24 cellular contexts compared by ENCODE assay signal in genomic region chr10:71067098-71067760, GRCh38.
DNase-seq lines count a peak whose midpoint lies in the region; ATAC-seq, FAIRE-seq and TF ChIP-seq lines count a peak whose summit lies in the region.
"Had no signal": no experiment of that assay in that cellular context is flagged by ENCODE, and none has a peak within 500 bp of the region (broad histone marks: within the 10 kb centered on the region; RNA-seq: fewer than 3 reads in every experiment).

No MANE protein-coding gene starts in this region.

- H4K20me1 ChIP-seq in H1 (replicated peaks in 1 of 2; ENCODE audit: control insufficient read depth in 1 of 2, insufficient read depth in 2 of 2, low read length in 2 of 2), result no peaks in the 10 kb centered on the region

- no peak overlapping the region for H3K14ac ChIP-seq in H1 (ENCODE audit: insufficient read length)

- no peaks in the 10 kb centered on the region for H3K9me3 Mint-ChIP-seq in effector memory CD8-positive, alpha-beta T cell
- H3K9me3 Mint-ChIP-seq: activated CD4-positive, alpha-beta memory T cell treated with anti-CD3 and anti-CD28 coated beads, Interleukin-2, amount 10 ng/mL, durations not matched to agents 7 days and 5 days; naive B cell; stimulated activated naive CD8-positive, alpha-beta T cell treated with anti-CD3 and anti-CD28 coated beads, Interleukin-15, amount 100 ng/mL, for 72 hours had no signal

- no peak overlapping the region for H2BK5ac ChIP-seq in H1 (ENCODE audit: low read depth, low read length)

- H3K18ac ChIP-seq in H1 (ENCODE audit: extremely low read depth, low read length), result no peak overlapping the region

- H3K27me3 Mint-ChIP-seq in effector memory CD8-positive, alpha-beta T cell, result peaks cover 14 to 31% of the 10 kb centered on the region in 2 donors
- H3K27me3 Mint-ChIP-seq: activated CD4-positive, alpha-beta memory T cell treated with anti-CD3 and anti-CD28 coated beads, Interleukin-2, amount 10 ng/mL, durations not matched to agents 7 days and 5 days had no signal

- H4K8ac ChIP-seq in H1 (ENCODE audit: extremely low read depth, insufficient read depth, low read length), result no peak overlapping the region; the same call in 1 of the 2 replicates

- no peak overlapping the region for H3K4ac ChIP-seq in H1 (replicated peaks; ENCODE audit: insufficient read length, low read depth, low read length)

- no peak overlapping the region for H4K91ac ChIP-seq in H1 (replicated peaks; ENCODE audit: insufficient read length, low read length)

- H2AK5ac ChIP-seq in H1 (ENCODE audit: low read depth, low read length), result no peak overlapping the region

- H3K4me2 ChIP-seq in H1 (ENCODE audit: insufficient read depth in 1 of 2, low read depth in 2 of 2, low read length in 2 of 2), result no peak overlapping the region

- no peak overlapping the region for H2BK20ac ChIP-seq in H1 (ENCODE audit: low read length)

- no peaks in the 10 kb centered on the region; a peak in 1 of 7 replicates for H3K27me3 ChIP-seq in H1 (replicated peaks in 1 of 4; ENCODE audit: control insufficient read depth in 3 of 4, extremely low read depth in 1 of 4, insufficient read depth in 3 of 4, low read length in 3 of 4)
- H3K27me3 ChIP-seq: breast epithelium, transverse colon had no signal

- no peak overlapping the region for H2AFZ ChIP-seq in H1 (ENCODE audit: low read length)

- no peak for TF ChIP-seq CTCF in H1 (IDR thresholded peaks at IDR 0.05; ENCODE audit: control extremely low read depth in 1 of 3, insufficient read depth in 1 of 3, low read depth in 1 of 3, low read length in 3 of 3)

- TF ChIP-seq POLR2A in H1 (IDR thresholded peaks at IDR 0.05; ENCODE audit: control extremely low read depth in 1 of 2, low read depth in 2 of 2, low read length in 2 of 2), result no peak

- H2BK15ac ChIP-seq in H1 (ENCODE audit: low read length), result no peak overlapping the region

- H3K4me3 Mint-ChIP-seq in effector memory CD8-positive, alpha-beta T cell, result no peak overlapping the region
- H3K4me3 Mint-ChIP-seq: activated CD4-positive, alpha-beta memory T cell treated with anti-CD3 and anti-CD28 coated beads, Interleukin-2, amount 10 ng/mL, durations not matched to agents 7 days and 5 days; naive B cell; stimulated activated naive CD8-positive, alpha-beta T cell treated with anti-CD3 and anti-CD28 coated beads, Interleukin-15, amount 100 ng/mL, for 72 hours had no signal

- TF ChIP-seq EP300 in H1 (IDR thresholded peaks at IDR 0.05; ENCODE audit: borderline replicate concordance in 1 of 2, low read depth in 2 of 2, low read length in 2 of 2), result no peak

- H3K79me1 ChIP-seq in H1 (ENCODE audit: low read depth, low read length), result no peaks in the 10 kb centered on the region

- no peak overlapping the region for H3K27ac ChIP-seq in H1 (ENCODE audit: low read depth, low read length)
- H3K27ac ChIP-seq: 22Rv1, gastroesophageal sphincter, transverse colon had no signal

- DNase-seq in DMS79 treated with DMSO at 0.1 percent for 48 hours (lab: John Stamatoyannopoulos, UW), result peak; percentile 4
- DNase-seq in DMS79 (lab: John Stamatoyannopoulos, UW), result no peak
- peak; percentile 35 for DNase-seq in Ammon's horn (ENCODE audit: low spot score)
- peak; percentile 11 for DNase-seq in NCI-H69 (lab: John Stamatoyannopoulos, UW)
- no peak for DNase-seq in H1 (ENCODE audit: low read depth in 1 of 2, low spot score in 2 of 2)
- no peak for DNase-seq in T-helper 2 cell
- DNase-seq in left lobe of liver (ENCODE audit: low spot score), result no peak
- no peak for DNase-seq in effector memory CD8-positive, alpha-beta T cell
- DNase-seq: activated CD4-positive, alpha-beta memory T cell treated with anti-CD3 and anti-CD28 coated beads, Interleukin-2, amount 10 ng/mL, durations not matched to agents 7 days and 5 days; activated gamma-delta T cell; cortex of kidney; Karpas-422; kidney glomerular epithelial cell; naive B cell; NCI-H226; stimulated activated CD4-positive, alpha-beta T cell treated with anti-CD3 and anti-CD28 coated beads, Interleukin-12 subunit alpha, Interleukin-12 subunit beta, amount 100 ng/mL, for 4 hours; stimulated activated naive CD8-positive, alpha-beta T cell treated with anti-CD3 and anti-CD28 coated beads, Interleukin-15, amount 100 ng/mL, for 72 hours; T-helper 9 cell; transverse colon had no signal

- H3K23ac ChIP-seq in H1 (ENCODE audit: insufficient read length), result no peak overlapping the region

- no peaks in the 10 kb centered on the region for H3K9me3 ChIP-seq in H1 (ENCODE audit: insufficient read depth in 2 of 2, low read depth in 1 of 2, low read length in 1 of 2)
- H3K9me3 ChIP-seq: breast epithelium, gastroesophageal sphincter, transverse colon had no signal

- 88% methylated on average over 19 of the region's 19 CpGs; no CpG with 5 or more reads in 1 of the 2 experiments for WGBS in H1 (ENCODE audit: extremely low coverage in 1 of 2, insufficient coverage in 1 of 2, insufficient read length in 1 of 2, insufficient replicate concordance in 2 of 2, low coverage in 1 of 2, low lambda C conversion rate in 2 of 2, missing lambda C conversion rate in 1 of 2), 2 experiments

- H3K79me2 ChIP-seq in H1 (ENCODE audit: control insufficient read depth in 1 of 2, insufficient read depth in 2 of 2, low read length in 2 of 2), result no peaks in the 10 kb centered on the region

- no peak overlapping the region for H3K4me3 ChIP-seq in H1 (ENCODE audit: extremely low read depth in 1 of 4, insufficient read depth in 2 of 4, low read depth in 3 of 4, low read length in 4 of 4)
- H3K4me3 ChIP-seq: breast epithelium, gastroesophageal sphincter, transverse colon had no signal

- no peak for ATAC-seq in left lobe of liver
- no peak for ATAC-seq in effector memory CD8-positive, alpha-beta T cell (replicated peaks)
- ATAC-seq: activated CD4-positive, CD25-positive, alpha-beta regulatory T cell treated with anti-CD3 and anti-CD28 coated beads, Interleukin-2, amount 50 U/mL, for 24 hours; gastroesophageal sphincter; Panc1; stimulated activated naive CD8-positive, alpha-beta T cell treated with anti-CD3 and anti-CD28 coated beads, Interleukin-15, amount 100 ng/mL, for 72 hours had no signal

- no peak overlapping the region for H3K9ac ChIP-seq in H1 (replicated peaks in 1 of 4; ENCODE audit: extremely low read depth in 1 of 4, low read depth in 3 of 4, low read length in 3 of 4)

- no peak for TF ChIP-seq RAD21 in H1 (IDR thresholded peaks at IDR 0.05 in 1 of 2, conservative IDR thresholded peaks at IDR 0.05 in 1 of 2; ENCODE audit: low read depth in 2 of 2, low read length in 2 of 2)

- H3K23me2 ChIP-seq in H1 (ENCODE audit: low read depth, low read length), result no peaks in the 10 kb centered on the region

- 0 out of 2 replicates have a peak overlapping the region, but pooled peaks have one; percentile 3 for H2BK12ac ChIP-seq in H1 (ENCODE audit: low read depth, low read length)

- no peaks in the 10 kb centered on the region for H3K4me1 Mint-ChIP-seq in effector memory CD8-positive, alpha-beta T cell (ENCODE audit: low read depth in 2 of 2)
- H3K4me1 Mint-ChIP-seq: activated CD4-positive, alpha-beta memory T cell treated with anti-CD3 and anti-CD28 coated beads, Interleukin-2, amount 10 ng/mL, durations not matched to agents 7 days and 5 days; naive B cell; stimulated activated naive CD8-positive, alpha-beta T cell treated with anti-CD3 and anti-CD28 coated beads, Interleukin-15, amount 100 ng/mL, for 72 hours had no signal

- no peak for FAIRE-seq in H1 (lab: Jason Lieb, UNC)

- CTCF ChIA-PET in H1 (lab: Charles Lee; ENCODE audit: partially characterized antibody), result interaction anchor here (0.8 to 2.1 kb wide), 6 partner anchors 26 to 164 kb away, joined by 3 to 9 read pairs (median 3); no protein-coding TSS in a partner anchor

- H3K36me3 ChIP-seq in H1 (ENCODE audit: control insufficient read depth in 2 of 4, insufficient read depth in 4 of 4, low read length in 3 of 4), result no peaks in the 10 kb centered on the region
- H3K36me3 ChIP-seq: breast epithelium, gastroesophageal sphincter, transverse colon had no signal

- no peak overlapping the region for H3K56ac ChIP-seq in H1 (replicated peaks; ENCODE audit: insufficient read length, low read depth, low read length)

- H4K5ac ChIP-seq in H1 (ENCODE audit: insufficient read length, low read depth, low read length), result no peak overlapping the region

- no peak overlapping the region for H3K27ac Mint-ChIP-seq in effector memory CD8-positive, alpha-beta T cell
- H3K27ac Mint-ChIP-seq: activated CD4-positive, alpha-beta memory T cell treated with anti-CD3 and anti-CD28 coated beads, Interleukin-2, amount 10 ng/mL, durations not matched to agents 7 days and 5 days; naive B cell; stimulated activated naive CD8-positive, alpha-beta T cell treated with anti-CD3 and anti-CD28 coated beads, Interleukin-15, amount 100 ng/mL, for 72 hours had no signal

- H3K4me1 ChIP-seq in H1 (replicated peaks in 1 of 4; ENCODE audit: control insufficient read depth in 3 of 4, insufficient read depth in 4 of 4, low read length in 3 of 4), result peaks cover 0 to 9% (median 3%) of the 10 kb centered on the region in 4 experiments; a peak in 5 of 7 replicates
- H3K4me1 ChIP-seq: breast epithelium, transverse colon had no signal

- POLR2A ChIA-PET in H1 (lab: Charles Lee; ENCODE audit: partially characterized antibody), result no interaction called here

- no peaks in the 10 kb centered on the region for H3K36me3 Mint-ChIP-seq in effector memory CD8-positive, alpha-beta T cell (ENCODE audit: insufficient read depth)
- H3K36me3 Mint-ChIP-seq: naive B cell had no signal

- no peak overlapping the region for H2BK120ac ChIP-seq in H1 (replicated peaks; ENCODE audit: low read depth, low read length)

TF ChIP-seq in H1, 55 proteins besides CTCF, POLR2A, EP300 and RAD21 (continues in another document):
- TF ChIP-seq SUZ12 (IDR thresholded peaks at IDR 0.05; ENCODE audit: low read length), result no peak
- TF ChIP-seq SP1 (IDR thresholded peaks at IDR 0.05; ENCODE audit: low read depth, low read length), result no peak
- TF ChIP-seq PHF8 (conservative IDR thresholded peaks at IDR 0.05; ENCODE audit: low read depth, low read length), result no peak
- TF ChIP-seq SIRT6 (IDR thresholded peaks at IDR 0.05; ENCODE audit: low read length), result no peak
- no peak for TF ChIP-seq RNF2 (IDR thresholded peaks at IDR 0.05; ENCODE audit: borderline replicate concordance, low read depth, low read length, missing control alignments, poor library complexity, severe bottlenecking)
- TF ChIP-seq JUN (IDR thresholded peaks at IDR 0.05; ENCODE audit: low read depth, low read length), result no peak
- TF ChIP-seq RBBP5 (IDR thresholded peaks at IDR 0.05; ENCODE audit: borderline replicate concordance, low read depth, low read length), result no peak
- no peak for TF ChIP-seq POU5F1 (IDR thresholded peaks at IDR 0.05; ENCODE audit: low read depth, low read length)
- TF ChIP-seq SP4 (IDR thresholded peaks at IDR 0.05; ENCODE audit: low read length), result no peak
- TF ChIP-seq ZNF274 (IDR thresholded peaks at IDR 0.05; ENCODE audit: borderline replicate concordance, extremely low read depth, low read length), result no peak
- no peak for TF ChIP-seq SP2 (IDR thresholded peaks at IDR 0.05; ENCODE audit: low read length)
- no peak for TF ChIP-seq BCL11A (IDR thresholded peaks at IDR 0.05; ENCODE audit: low read depth in 2 of 2, low read length in 2 of 2)
- TF ChIP-seq MAFK (IDR thresholded peaks at IDR 0.05; ENCODE audit: low read depth, low read length), result no peak
- TF ChIP-seq TAF7 (optimal IDR thresholded peaks at IDR 0.05; ENCODE audit: borderline replicate concordance, low read depth, low read length), result no peak

Comparison
In these comparisons a context has a peak if more than half of its experiments do, and no peak if none do; other contexts are left out.
1. DNase-seq: peak in DMS79 treated with DMSO at 0.1 percent for 48 hours (single experiment), Ammon's horn (single experiment) and NCI-H69 (single experiment); none in DMS79 (single experiment), H1 (0 of 2), T-helper 2 cell (0 of 5), left lobe of liver (single experiment) and effector memory CD8-positive, alpha-beta T cell (0 of 3).